Comparison of ENCODE assay signal across 8 cellular contexts in genomic region chr7:104231054-104232046, GRCh38. TPM values are rescaled to one million over a fixed set of nuclear protein-coding genes. Genes with fewer than 3 reads are reported as not detected.
A peak's percentile ranks its signal among the peaks of the same experiment; 100 is the strongest.
DNase-seq lines count a peak whose midpoint lies in the region; ATAC-seq and TF ChIP-seq lines count a peak whose summit lies in the region.

No MANE protein-coding gene starts in this region.

- H3K27me3 ChIP-seq in HUES6 (ENCODE audit: control insufficient read depth, insufficient read depth, low read length) (no peaks in the 10 kb centered on the region), trophoblast cell (ENCODE audit: insufficient read depth, low read length) (no peaks in the 10 kb centered on the region)

- H3K27me3 Mint-ChIP-seq in activated T-helper 17 cell treated with anti-CD3 and anti-CD28 coated beads, Interleukin-2, amount 50 U/mL, for 72 hours, result peaks cover 23% of the 10 kb centered on the region

- H3K36me3 Mint-ChIP-seq in activated T-helper 17 cell treated with anti-CD3 and anti-CD28 coated beads, Interleukin-2, amount 50 U/mL, for 72 hours (ENCODE audit: low read depth), result no peaks in the 10 kb centered on the region

- no peak overlapping the region for H3K4ac ChIP-seq in trophoblast cell (ENCODE audit: low read depth, low read length)

- no peak overlapping the region for H3K4me3 Mint-ChIP-seq in activated T-helper 17 cell treated with anti-CD3 and anti-CD28 coated beads, Interleukin-2, amount 50 U/mL, for 72 hours

- no peak overlapping the region for H3K23ac ChIP-seq in trophoblast cell (ENCODE audit: low read length)

- no peak overlapping the region for H3K14ac ChIP-seq in trophoblast cell (ENCODE audit: low read length)

- CTCF ChIA-PET in OCI-LY7 (lab: Charles Lee; ENCODE audit: unreplicated experiment), result interaction anchor here (0.8 kb wide), 1 partner anchor 661 kb away, joined by 6 read pairs; no protein-coding TSS in a partner anchor

- peak; percentile 97 for ATAC-seq in GM21529 (IDR thresholded peaks at IDR 0.05; ENCODE audit: unreplicated experiment)
- ATAC-seq in activated T-helper 17 cell treated with anti-CD3 and anti-CD28 coated beads, Interleukin-2, amount 50 U/mL, for 72 hours (replicated peaks), result peak; percentile 68

- no peaks in the 10 kb centered on the region for H4K20me1 ChIP-seq in OCI-LY7 (ENCODE audit: insufficient read depth, low read length)

- H3K4me2 ChIP-seq in OCI-LY7 (ENCODE audit: low read length) (no peak overlapping the region), trophoblast cell (ENCODE audit: low read length) (no peak overlapping the region)

- TF ChIP-seq CTCF in OCI-LY7 (conservative IDR thresholded peaks at IDR 0.05; ENCODE audit: low read length), result peak; percentile 82

- H3K4me3 ChIP-seq in HUES6 (ENCODE audit: low read depth, low read length), result peak overlapping the region; percentile 30; the same call in 1 of the 2 replicates
- H3K4me3 ChIP-seq in OCI-LY7 (ENCODE audit: low read depth, low read length, poor library complexity, severe bottlenecking), result no peak overlapping the region
- H3K4me3 ChIP-seq in trophoblast cell (ENCODE audit: low read depth, low read length), result no peak overlapping the region

- H2AFZ ChIP-seq in OCI-LY7 (ENCODE audit: low read length), result no peak overlapping the region
- H2AFZ ChIP-seq in trophoblast cell (ENCODE audit: insufficient read depth, low read length, poor library complexity), result no peak overlapping the region

- no TSS peak for BruUV-seq in OCI-LY7 (replicated peaks; lab: Mats Ljungman, UMichigan)

- H2BK12ac ChIP-seq in trophoblast cell (ENCODE audit: low read length), result no peak overlapping the region

- H3K9ac ChIP-seq in HUES6 (ENCODE audit: low read length) (no peak overlapping the region), trophoblast cell (ENCODE audit: low read length) (no peak overlapping the region)

- no peak overlapping the region for H2BK5ac ChIP-seq in trophoblast cell (ENCODE audit: low read depth, low read length, poor library complexity)

- H3K36me3 ChIP-seq in HUES6 (ENCODE audit: control insufficient read depth, insufficient read depth, low read length) (no peaks in the 10 kb centered on the region), OCI-LY7 (ENCODE audit: insufficient read depth, low read length) (no peaks in the 10 kb centered on the region), trophoblast cell (ENCODE audit: control insufficient read depth in 1 of 2, insufficient read depth in 2 of 2, low read length in 2 of 2) (no peaks in the 10 kb centered on the region)

- H3K79me1 ChIP-seq in trophoblast cell (ENCODE audit: low read length), result no peaks in the 10 kb centered on the region

- POLR2A ChIA-PET in OCI-LY7 (lab: Charles Lee), result interaction anchor here (0.6 to 0.9 kb wide), 3 partner anchors 35 to 56 kb away, joined by 3 to 4 read pairs (median 3); no protein-coding TSS in a partner anchor

- H3K9me3 ChIP-seq in HUES6 (ENCODE audit: control insufficient read depth, insufficient read depth, low read depth, low read length), result no peaks in the 10 kb centered on the region
- H3K9me3 ChIP-seq in OCI-LY7 (ENCODE audit: low read length), result no peaks in the 10 kb centered on the region
- H3K9me3 ChIP-seq in trophoblast cell (ENCODE audit: insufficient read depth, low read depth, low read length), result no peaks in the 10 kb centered on the region

- WGBS in trophoblast cell (ENCODE audit: extremely low coverage, insufficient coverage, insufficient read length), result no CpG with 5 or more reads among the region's 29 CpGs

- no peaks in the 10 kb centered on the region for H3K9me3 Mint-ChIP-seq in activated T-helper 17 cell treated with anti-CD3 and anti-CD28 coated beads, Interleukin-2, amount 50 U/mL, for 72 hours

- no peak overlapping the region for H3K18ac ChIP-seq in trophoblast cell (ENCODE audit: low read length)

- H3K9me2 ChIP-seq in OCI-LY7 (ENCODE audit: insufficient read depth, low read length), result no peaks in the 10 kb centered on the region

- H4K12ac ChIP-seq in trophoblast cell (ENCODE audit: low read depth, low read length), result no peak overlapping the region

- H3K27ac ChIP-seq in HUES6 (ENCODE audit: low read depth, low read length) (no peak overlapping the region), OCI-LY7 (ENCODE audit: low read depth, low read length, poor library complexity, severe bottlenecking) (no peak overlapping the region), trophoblast cell (ENCODE audit: low read depth, low read length) (no peak overlapping the region)

- no peak overlapping the region for H2AK5ac ChIP-seq in trophoblast cell (ENCODE audit: low read length)

- DNase-seq in G401 (ENCODE audit: low spot score) (peak; percentile 76), OCI-LY7 (ENCODE audit: low spot score) (peak; percentile 61), globus pallidus (ENCODE audit: low spot score) (peak; percentile 62), trophoblast cell (peak; percentile 31 to 72), 8988T (no peak)

- in situ Hi-C loops in G401 (cut with HindIII; ENCODE audit: low sequenced_read_pairs), result no loop called here

- no peak overlapping the region for H4K8ac ChIP-seq in trophoblast cell (ENCODE audit: low read depth, low read length)

- H3K79me2 ChIP-seq in OCI-LY7 (ENCODE audit: insufficient read depth, low read depth, low read length) (no peaks in the 10 kb centered on the region), trophoblast cell (ENCODE audit: control insufficient read depth, insufficient read depth, low read length, poor library complexity) (no peaks in the 10 kb centered on the region)

- H3K4me1 Mint-ChIP-seq in activated T-helper 17 cell treated with anti-CD3 and anti-CD28 coated beads, Interleukin-2, amount 50 U/mL, for 72 hours, result no peaks in the 10 kb centered on the region

- intact Hi-C loops in OCI-LY7 (cut with micrococcal nuclease; ENCODE audit: unreplicated experiment), result loop anchor here (1.0 to 10.0 kb wide), 3 partner anchors 617 to 686 kb away; no protein-coding TSS in a partner anchor

- no peak overlapping the region for H4K91ac ChIP-seq in trophoblast cell (ENCODE audit: low read depth, low read length)

- H3K4me1 ChIP-seq in HUES6 (ENCODE audit: control insufficient read depth, insufficient read depth, low read length) (0 out of 2 replicates have a peak, but pooled peaks cover 4% of the 10 kb centered on the region), OCI-LY7 (ENCODE audit: insufficient read depth, low read length, poor library complexity, severe bottlenecking) (no peaks in the 10 kb centered on the region), trophoblast cell (ENCODE audit: control insufficient read depth in 1 of 2, insufficient read depth in 2 of 2, low read length in 2 of 2) (no peaks in the 10 kb centered on the region)

- H2BK120ac ChIP-seq in trophoblast cell (ENCODE audit: insufficient read depth, low read length, poor library complexity), result no peak overlapping the region

- H3K27ac Mint-ChIP-seq in activated T-helper 17 cell treated with anti-CD3 and anti-CD28 coated beads, Interleukin-2, amount 50 U/mL, for 72 hours, result no peak overlapping the region

RNA-seq across cellular contexts. Expression of gene ORC5, which starts 23.5 kb away (rescaled TPM):
- total RNA-seq in G401 (2014; rRNA removed; shearing (Covaris generic)), result 33.8 and 79.2 TPM in 2 replicates
- 25.2 and 54.8 TPM in 2 replicates for total RNA-seq in OCI-LY7 (2014; rRNA removed; shearing (Covaris generic))
- total RNA-seq in OCI-LY7 (2022), result 29.5 and 33.1 TPM in 2 replicates
- 10 to 100 TPM; 15.6 to 27.7 TPM for total RNA-seq in activated T-helper 17 cell treated with anti-CD3 and anti-CD28 coated beads, Interleukin-2, amount 50 U/mL, for 72 hours
- 11.5 and 11.8 TPM in 2 replicates for polyA plus RNA-seq in trophoblast cell (2013)
